ENCODE assay signal across 19 cellular contexts in genomic region chr7:152893801-152894294, GRCh38.
DNase-seq lines count a peak whose midpoint lies in the region; ATAC-seq, FAIRE-seq and TF ChIP-seq lines count a peak whose summit lies in the region.
"Had no signal": no experiment of that assay in that cellular context is flagged by ENCODE, and none has a peak within 500 bp of the region (broad histone marks: within the 10 kb centered on the region; RNA-seq: fewer than 3 reads in every experiment).

No MANE protein-coding gene starts in this region.

- H3K27me3 ChIP-seq in osteoblast (ENCODE audit: insufficient read depth, low read length) (no peaks in the 10 kb centered on the region), testis (no peaks in the 10 kb centered on the region)
- H3K27me3 ChIP-seq: BE2C had no signal

- no peaks in the 10 kb centered on the region for H4K20me1 ChIP-seq in osteoblast (ENCODE audit: insufficient read depth, low read length)

- H3K79me2 ChIP-seq in osteoblast (ENCODE audit: insufficient read depth, low read length): no peaks in the 10 kb centered on the region

- 62 to 68% methylated on average over 24 to 26 of the region's 26 CpGs for WGBS in testis, 2 donors

- peak; percentile 51 for DNase-seq in activated effector memory CD4-positive, alpha-beta T cell treated with anti-CD3 and anti-CD28 coated beads, Interleukin-2, amount 50 U/mL, for 16 hours
- DNase-seq in activated effector memory CD4-positive, alpha-beta T cell treated with Interleukin-2 at 50 U/mL for 16 hours: no peak
- DNase-seq in kidney (peak; percentile 74), osteoblast (ENCODE audit: insufficient read length, low spot score, missing footprints) (peak; percentile 47), testis (no peak)
- DNase-seq: DMS79, KG1, NCI-H1436, NCI-H187 treated with DMSO at 0.1 percent for 48 hours, NCI-H2107, NCI-H446 treated with DMSO at 0.1 percent for 48 hours, NCI-H526 treated with DMSO at 0.1 percent for 48 hours, SHP77 treated with DMSO at 0.1 percent for 48 hours had no signal

- H3K4me2 ChIP-seq in osteoblast (ENCODE audit: insufficient read depth, low read length): no peak overlapping the region

- no peak for TF ChIP-seq POLR2A in testis (IDR thresholded peaks at IDR 0.05)

- no peak overlapping the region for H3K4me3 ChIP-seq in kidney (ENCODE audit: low read length in 2 of 2)
- no peak overlapping the region for H3K4me3 ChIP-seq in osteoblast (ENCODE audit: insufficient read depth, low read length)
- peak overlapping the region in 1 of 2 donors; percentile 27 for H3K4me3 ChIP-seq in testis
- H3K4me3 ChIP-seq: SK-N-MC had no signal

- intact Hi-C loops in kidney (cut with DNase I): no loop called here
- intact Hi-C loops in testis (cut with DNase I; ENCODE audit: low total_unique reads): no loop called here

- H2AFZ ChIP-seq in osteoblast (ENCODE audit: low read length): no peak overlapping the region

- H3K9ac ChIP-seq in kidney (ENCODE audit: low read length in 2 of 2): no peak overlapping the region

- H3K9me3 ChIP-seq in kidney (ENCODE audit: control insufficient read depth in 1 of 2, low read length in 2 of 2) (no peaks in the 10 kb centered on the region), osteoblast (ENCODE audit: low read depth, low read length) (no peaks in the 10 kb centered on the region), testis (no peaks in the 10 kb centered on the region)
- H3K9me3 ChIP-seq: BE2C had no signal

- H3K27ac ChIP-seq in kidney (ENCODE audit: low read depth in 2 of 2, low read length in 2 of 2) (no peak overlapping the region), osteoblast (ENCODE audit: low read depth, low read length) (no peak overlapping the region), testis (no peak overlapping the region)
- H3K27ac ChIP-seq: SK-N-MC had no signal

- FAIRE-seq in kidney (lab: Jason Lieb, UNC): no peak
- FAIRE-seq: A204.1, GM19239 had no signal

- no peaks in the 10 kb centered on the region for H3K4me1 ChIP-seq in kidney (ENCODE audit: control insufficient read depth in 1 of 2, insufficient read depth in 1 of 2, low read depth in 1 of 2, low read length in 2 of 2)
- no peaks in the 10 kb centered on the region for H3K4me1 ChIP-seq in osteoblast (ENCODE audit: insufficient read depth, low read length)
- H3K4me1 ChIP-seq in testis: no peaks in the 10 kb centered on the region
- H3K4me1 ChIP-seq: BE2C had no signal

- H3K36me3 ChIP-seq in kidney (ENCODE audit: control insufficient read depth in 1 of 2, insufficient read depth in 2 of 2, low read length in 2 of 2) (no peaks in the 10 kb centered on the region), osteoblast (ENCODE audit: insufficient read depth, low read length) (no peaks in the 10 kb centered on the region), testis (ENCODE audit: low read depth, missing control alignments) (no peaks in the 10 kb centered on the region)
- H3K36me3 ChIP-seq: BE2C had no signal

- TF ChIP-seq CTCF in kidney (IDR thresholded peaks at IDR 0.05; ENCODE audit: borderline replicate concordance, extremely low read depth, insufficient read depth): no peak
- no peak for TF ChIP-seq CTCF in osteoblast (IDR thresholded peaks at IDR 0.05; ENCODE audit: extremely low read depth, low read depth, low read length)
- TF ChIP-seq CTCF in testis (IDR thresholded peaks at IDR 0.05): no peak

- peak; percentile 6 for ATAC-seq in HG02588 (IDR thresholded peaks at IDR 0.05; ENCODE audit: unreplicated experiment)
- ATAC-seq in activated CD4-positive, CD25-positive, alpha-beta regulatory T cell treated with anti-CD3 and anti-CD28 coated beads, Interleukin-2, amount 50 U/mL, for 24 hours: no peak

Comparison
In these comparisons a context has a peak if more than half of its experiments do, and no peak if none do; other contexts are left out.
1. DNase-seq: peak in activated effector memory CD4-positive, alpha-beta T cell treated with anti-CD3 and anti-CD28 coated beads, Interleukin-2, amount 50 U/mL, for 16 hours (single experiment), kidney (single experiment) and osteoblast (single experiment); none in activated effector memory CD4-positive, alpha-beta T cell treated with Interleukin-2 at 50 U/mL for 16 hours (single experiment) and testis (single experiment).